22 cellular contexts compared by ENCODE assay signal in the genomic region with DNA sequence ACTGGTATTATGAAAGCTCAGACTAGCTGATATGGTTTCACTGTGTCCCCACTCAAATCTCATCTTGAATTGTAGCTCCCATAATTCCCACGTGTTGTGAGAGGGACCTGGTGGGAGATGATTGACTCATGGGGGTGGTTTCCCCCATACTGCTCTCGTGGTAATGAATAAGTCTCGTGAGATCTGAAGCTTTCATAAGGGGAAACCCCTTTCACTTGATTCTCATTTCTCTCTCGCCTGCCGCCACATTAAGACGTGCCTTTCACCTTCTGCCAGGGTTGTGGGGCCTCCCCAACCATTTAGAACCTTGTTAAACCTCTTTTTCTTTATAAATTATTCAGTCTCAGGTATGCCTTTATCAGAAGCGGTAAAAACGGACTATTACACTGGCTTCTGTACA. TPM values are rescaled to one million over a fixed set of nuclear protein-coding genes. Genes with fewer than 3 reads are reported as not detected.
DNase-seq lines count a peak whose midpoint lies in the region; ATAC-seq, FAIRE-seq and TF ChIP-seq lines count a peak whose summit lies in the region.
"Had no signal": no experiment of that assay in that cellular context is flagged by ENCODE, and none has a peak within 500 bp of the region (broad histone marks: within the 10 kb centered on the region; RNA-seq: fewer than 3 reads in every experiment).

No MANE protein-coding gene starts in this region.

- H3K27me3 Mint-ChIP-seq in activated naive CD4-positive, alpha-beta T cell treated with anti-CD3 and anti-CD28 coated beads for 36 hours (ENCODE audit: low read depth), result peaks cover 17% of the 10 kb centered on the region

- peak overlapping the region; percentile 93; the same call in 1 of the 2 replicates for H2AK5ac ChIP-seq in IMR-90 (ENCODE audit: low read depth, low read length)

- no peak overlapping the region for H2AK9ac ChIP-seq in IMR-90 (replicated peaks; ENCODE audit: low read depth, low read length, poor library complexity)

- POLR2A ChIA-PET in IMR-90 (lab: Charles Lee; ENCODE audit: unreplicated experiment) (no interaction called here), K562 (lab: Yijun Ruan, JAX) (no interaction called here)

- H3K4me2 ChIP-seq in IMR-90 (ENCODE audit: low read depth, low read length) (no peak overlapping the region), K562 (ENCODE audit: insufficient read depth, low read length) (no peak overlapping the region)
- H3K4me2 ChIP-seq: GM23338 had no signal

- no peak for FAIRE-seq in K562 (lab: Jason Lieb, UNC)
- FAIRE-seq: GM12892, GM18507 had no signal

- no peak overlapping the region; the same call in 2 of the 3 replicates for H2BK15ac ChIP-seq in IMR-90 (ENCODE audit: low read depth, low read length)

- peaks cover 40 to 94% of the 10 kb centered on the region in 2 experiments for H3K79me1 ChIP-seq in IMR-90 (ENCODE audit: low read depth in 1 of 2, low read length in 2 of 2)

- ATAC-seq in IMR-90 (ENCODE audit: low read depth), result no peak
- ATAC-seq in K562, result no peak
- ATAC-seq: GM23338, HCT116 had no signal

- no peak overlapping the region for H3K4ac ChIP-seq in IMR-90 (ENCODE audit: low read depth, low read length)

- H3K4me1 ChIP-seq in IMR-90 (ENCODE audit: control insufficient read depth, insufficient read depth, low read length) (peaks cover 56% of the 10 kb centered on the region), K562 (replicated peaks in 1 of 2; ENCODE audit: control insufficient read depth in 2 of 2, insufficient read depth in 2 of 2, low read length in 2 of 2) (no peaks in the 10 kb centered on the region), sigmoid colon (peaks cover 0 to 45% (median 26%) of the 10 kb centered on the region in 4 donors)

- no peak overlapping the region for H2BK20ac ChIP-seq in IMR-90 (ENCODE audit: low read depth, low read length)

- no peaks in the 10 kb centered on the region for H3K9me3 Mint-ChIP-seq in activated naive CD4-positive, alpha-beta T cell treated with anti-CD3 and anti-CD28 coated beads for 36 hours
- H3K9me3 Mint-ChIP-seq: CD8-positive, alpha-beta memory T cell; GM23338 had no signal

- no peak overlapping the region for H4K5ac ChIP-seq in IMR-90 (ENCODE audit: low read depth, low read length)

- H3K79me2 ChIP-seq in K562 (ENCODE audit: control insufficient read depth, insufficient read depth, low read length), result no peaks in the 10 kb centered on the region

- no peak overlapping the region for H3K18ac ChIP-seq in IMR-90 (ENCODE audit: low read depth, low read length)

- TF ChIP-seq CTCF in GM12865 (IDR thresholded peaks at IDR 0.05; ENCODE audit: insufficient read depth, low read depth, low read length, missing control alignments), result no peak
- TF ChIP-seq CTCF in IMR-90 (conservative IDR thresholded peaks at IDR 0.05; ENCODE audit: low read depth, low read length), result no peak
- no peak for TF ChIP-seq CTCF in K562 (IDR thresholded peaks at IDR 0.05 in 2 of 3, conservative IDR thresholded peaks at IDR 0.05 in 1 of 3; ENCODE audit: insufficient read depth in 2 of 3, low read depth in 1 of 3, low read length in 3 of 3)
- TF ChIP-seq CTCF in sigmoid colon (IDR thresholded peaks at IDR 0.05), result no peak

- no peak overlapping the region for H3K4me3 ChIP-seq in GM12865 (ENCODE audit: low read depth, low read length)
- no peak overlapping the region for H3K4me3 ChIP-seq in IMR-90 (ENCODE audit: insufficient read depth, low read depth, low read length)
- H3K4me3 ChIP-seq in K562, result no peak overlapping the region
- H3K4me3 ChIP-seq in sigmoid colon, result no peak overlapping the region
- H3K4me3 ChIP-seq: GM23338 had no signal

- H2BK5ac ChIP-seq in IMR-90 (ENCODE audit: low read depth, low read length, poor library complexity, severe bottlenecking), result no peak overlapping the region

- H2BK120ac ChIP-seq in IMR-90 (ENCODE audit: low read depth, low read length), result no peak overlapping the region; the same call in 1 of the 2 replicates

- BruUV-seq in IMR-90 (replicated peaks; lab: Mats Ljungman, UMichigan) (no TSS peak), K562 (replicated peaks; lab: Mats Ljungman, UMichigan) (no TSS peak)

- peak overlapping the region; percentile 9 for H3K27ac Mint-ChIP-seq in activated naive CD4-positive, alpha-beta T cell treated with anti-CD3 and anti-CD28 coated beads for 36 hours
- H3K27ac Mint-ChIP-seq: CD8-positive, alpha-beta memory T cell; GM23338 had no signal

- H3K9ac ChIP-seq in IMR-90 (ENCODE audit: low read depth, low read length), result no peak overlapping the region
- H3K9ac ChIP-seq in K562 (ENCODE audit: insufficient read depth in 1 of 2, low read depth in 2 of 2, low read length in 2 of 2), result no peak overlapping the region

- no peak overlapping the region for H3K14ac ChIP-seq in IMR-90 (replicated peaks; ENCODE audit: low read depth, low read length)

- DNase-seq in activated naive CD4-positive, alpha-beta T cell treated with anti-CD3 and anti-CD28 coated beads for 36 hours, result peak; percentile 67
- no peak for DNase-seq in activated naive CD4-positive, alpha-beta T cell treated with Interleukin-2 at 50 U/mL for 16 hours
- peak; percentile 5 for DNase-seq in GM12865 (ENCODE audit: low read depth)
- no peak for DNase-seq in IMR-90
- no peak for DNase-seq in K562 (ENCODE audit: extremely low read depth in 1 of 4, low spot score in 3 of 4)
- DNase-seq in NCI-H2171 treated with DMSO at 0.1 percent for 48 hours (lab: John Stamatoyannopoulos, UW), result no peak
- DNase-seq in sigmoid colon, result no peak
- DNase-seq in ureter (ENCODE audit: low spot score), result no peak
- DNase-seq: ACHN; C1 segment of cervical spinal cord; CD8-positive, alpha-beta memory T cell; DMS53; EL; KG1; NCI-H1694 treated with DMSO at 0.1 percent for 48 hours; NCI-H510A treated with DMSO at 0.1 percent for 48 hours; NCI-H774; SHP77 had no signal

- H3K27me3 ChIP-seq in IMR-90 (ENCODE audit: control insufficient read depth, insufficient read depth, low read length) (no peaks in the 10 kb centered on the region), K562 (ENCODE audit: control insufficient read depth in 2 of 2, insufficient read depth in 2 of 2, low read length in 2 of 2) (peaks cover 12 to 68% of the 10 kb centered on the region in 2 experiments; a peak in 4 of 5 replicates), sigmoid colon (no peaks in the 10 kb centered on the region)

- no peak overlapping the region for H2AFZ ChIP-seq in IMR-90 (replicated peaks; ENCODE audit: low read length, poor library complexity)
- H2AFZ ChIP-seq in K562 (ENCODE audit: low read depth, low read length), result no peak overlapping the region
- H2AFZ ChIP-seq: GM23338 had no signal

- dilution Hi-C loops in IMR-90 (cut with HindIII; ENCODE audit: low sequenced_read_pairs, unreplicated experiment), result no loop called here

- H3K9me3 ChIP-seq in IMR-90 (ENCODE audit: control insufficient read depth, insufficient read depth, low read length) (no peaks in the 10 kb centered on the region), K562 (replicated peaks; ENCODE audit: control insufficient read depth, insufficient read depth, low read depth, low read length) (no peaks in the 10 kb centered on the region), sigmoid colon (no peaks in the 10 kb centered on the region)

- no peak for TF ChIP-seq RAD21 in IMR-90 (IDR thresholded peaks at IDR 0.05; ENCODE audit: low read length)
- TF ChIP-seq RAD21 in K562 (CRISPR knock-in tag; conservative IDR thresholded peaks at IDR 0.05 in 1 of 2, IDR thresholded peaks at IDR 0.05 in 1 of 2), result no peak

- TF ChIP-seq EP300 in K562 (IDR thresholded peaks at IDR 0.05; ENCODE audit: low read length) (no peak), sigmoid colon (IDR thresholded peaks at IDR 0.05) (no peak)

- H3K4me3 Mint-ChIP-seq in activated naive CD4-positive, alpha-beta T cell treated with anti-CD3 and anti-CD28 coated beads for 36 hours, result no peak overlapping the region
- H3K4me3 Mint-ChIP-seq: CD8-positive, alpha-beta memory T cell; GM23338 had no signal

- TF ChIP-seq POLR2A in IMR-90 (IDR thresholded peaks at IDR 0.05; ENCODE audit: low read depth, low read length), result no peak
- no peak for TF ChIP-seq POLR2A in K562 (conservative IDR thresholded peaks at IDR 0.05)
- no peak for TF ChIP-seq POLR2A in sigmoid colon (IDR thresholded peaks at IDR 0.05)

- H4K8ac ChIP-seq in IMR-90 (ENCODE audit: low read depth in 2 of 2, low read length in 2 of 2), result peak overlapping the region in 1 of 2 experiments; percentile 22; a peak in 1 of 4 replicates

- no peak overlapping the region for H3K23ac ChIP-seq in IMR-90 (ENCODE audit: low read depth, low read length)

- CTCF ChIA-PET in activated naive CD4-positive, alpha-beta T cell treated with anti-CD3 and anti-CD28 coated beads for 36 hours (lab: Charles Lee), result interaction anchor here (0.9 kb wide), 1 partner anchor 202 kb away, joined by 3 read pairs; no protein-coding TSS in a partner anchor
- CTCF ChIA-PET in IMR-90 (lab: Yijun Ruan, JAX), result no interaction called here
- CTCF ChIA-PET in K562 (lab: Yijun Ruan, JAX; ENCODE audit: low intra/inter-chr PET ratio), result no interaction called here

- H4K20me1 ChIP-seq in IMR-90 (ENCODE audit: insufficient read depth, low read length), result no peaks in the 10 kb centered on the region
- 0 out of 2 replicates have a peak, but pooled peaks cover 3% of the 10 kb centered on the region for H4K20me1 ChIP-seq in K562 (replicated peaks; ENCODE audit: control insufficient read depth, insufficient read depth, low read length)

- peaks cover 55% of the 10 kb centered on the region for H3K9me1 ChIP-seq in IMR-90 (ENCODE audit: insufficient read depth, low read length)
- no peaks in the 10 kb centered on the region for H3K9me1 ChIP-seq in K562 (ENCODE audit: control insufficient read depth, insufficient read depth, low read length)

- in situ Hi-C loops in IMR-90 (cut with MboI; ENCODE audit: low sequenced_read_pairs), result no loop called here
- in situ Hi-C loops in K562 (cut with MboI), result no loop called here

- no peak overlapping the region; the same call in 1 of the 2 replicates for H4K91ac ChIP-seq in IMR-90 (ENCODE audit: insufficient read depth, low read depth, low read length)

- H3K27ac ChIP-seq in IMR-90 (ENCODE audit: insufficient read depth, low read length), result no peak overlapping the region
- no peak overlapping the region for H3K27ac ChIP-seq in K562 (ENCODE audit: extremely low read depth, low read depth, low read length)
- no peak overlapping the region for H3K27ac ChIP-seq in sigmoid colon

- no peaks in the 10 kb centered on the region for H3K36me3 Mint-ChIP-seq in activated naive CD4-positive, alpha-beta T cell treated with anti-CD3 and anti-CD28 coated beads for 36 hours (ENCODE audit: low read depth)

- intact Hi-C loops in activated naive CD4-positive, alpha-beta T cell treated with anti-CD3 and anti-CD28 coated beads for 36 hours (cut with micrococcal nuclease), result no loop called here
- intact Hi-C loops in IMR-90 (cut with micrococcal nuclease) (no loop called here), K562 (cut with micrococcal nuclease) (no loop called here), sigmoid colon (cut with DNase I) (no loop called here)

- peaks cover 11% of the 10 kb centered on the region for H3K4me1 Mint-ChIP-seq in activated naive CD4-positive, alpha-beta T cell treated with anti-CD3 and anti-CD28 coated beads for 36 hours (ENCODE audit: low read depth)
- H3K4me1 Mint-ChIP-seq: CD8-positive, alpha-beta memory T cell had no signal

- 100% methylated on average over 2 of the region's 8 CpGs; no CpG with 5 or more reads in 1 of the 2 experiments for WGBS in IMR-90 (ENCODE audit: extremely low coverage in 2 of 2, insufficient read length in 1 of 2), 2 experiments
- 2% methylated on average over 8 of the region's 8 CpGs for WGBS in K562 (ENCODE audit: insufficient coverage, low coverage, missing lambda C conversion rate)
- WGBS in sigmoid colon, 2 donors, result 68 to 85% methylated on average over 8 of the region's 8 CpGs

- no peak overlapping the region for H3K56ac ChIP-seq in IMR-90 (ENCODE audit: extremely low read depth, insufficient read depth, low read length)

- H3K36me3 ChIP-seq in IMR-90 (ENCODE audit: control insufficient read depth, insufficient read depth, low read length), result no peaks in the 10 kb centered on the region
- H3K36me3 ChIP-seq in K562 (ENCODE audit: control insufficient read depth, insufficient read depth, low read length), result no peaks in the 10 kb centered on the region
- no peaks in the 10 kb centered on the region for H3K36me3 ChIP-seq in sigmoid colon

RNA-seq across cellular contexts. Expression of a gene that starts 40.3 kb away (rescaled TPM):
- total RNA-seq in activated naive CD4-positive, alpha-beta T cell treated with anti-CD3 and anti-CD28 coated beads for 36 hours, result not detected
- 10.8 and 12.2 TPM in 2 replicates for total RNA-seq in IMR-90 (2012; rRNA removed)
- polyA plus RNA-seq in IMR-90 (2012; rRNA removed), result 31.3 and 32.0 TPM in 2 replicates
- polyA plus RNA-seq in IMR-90 (2012; cell fraction: cytosol; rRNA removed), result 19.3 and 25.7 TPM in 2 replicates
- 64.7 and 77.6 TPM in 2 replicates for polyA plus RNA-seq in IMR-90 (2012; cell fraction: nucleus; rRNA removed; ENCODE audit: low replicate concordance)
- not detected in 2 replicates for total RNA-seq in K562 (2011; cell fraction: chromatin; rRNA removed; ENCODE audit: low replicate concordance)
- not detected in 2 replicates for total RNA-seq in K562 (2011; cell fraction: nucleolus; rRNA removed)
- not detected in 2 replicates for total RNA-seq in K562 (2011; cell fraction: nucleoplasm; rRNA removed)
- not detected in 2 replicates for total RNA-seq in K562 (2014; rRNA removed)
- total RNA-seq in K562 (2014; rRNA removed; fragmentation: Illumina TruSeq; extraction: Trizol), result not detected in 2 replicates
- not detected in 2 replicates for total RNA-seq in K562 (2015; rRNA removed; fragmentation: Illumina TruSeq; extraction: Trizol)
- not detected in 2 replicates for total RNA-seq in K562 (2021)
- not detected in 2 replicates for polyA plus RNA-seq in K562 (2011; rRNA removed)
- polyA plus RNA-seq in K562 (2011; cell fraction: cytosol; rRNA removed), result not detected in 2 replicates
- not detected in 2 replicates for polyA plus RNA-seq in K562 (2011; cell fraction: nucleus; rRNA removed)
- polyA plus RNA-seq in K562 (2012), result not detected in 2 replicates
- not detected in 2 replicates for polyA plus RNA-seq in K562 (2014; fragmentation: Illumina TruSeq; extraction: Trizol)
- not detected for polyA plus RNA-seq in K562 (2014; fragmentation: Nextera tagmentation; extraction: Ambion mirVana)
- not detected in 2 replicates for polyA plus RNA-seq in K562 (2014; rRNA removed)
- polyA minus RNA-seq in K562 (2011; rRNA and poly(A)+ RNA removed), result not detected in 2 replicates
- polyA minus RNA-seq in K562 (2011; cell fraction: cytosol; rRNA and poly(A)+ RNA removed), result not detected in 2 replicates
- not detected in 2 replicates for polyA minus RNA-seq in K562 (2011; cell fraction: nucleus; rRNA and poly(A)+ RNA removed)
- total RNA-seq in sigmoid colon, result 1 to 10 TPM; 2.9 to 5.7 (median 5.0) TPM
- 1 to 10 TPM in 2 of 3 donors, under 1 TPM in 1; 0.69 to 1.9 (median 1.8) TPM for polyA plus RNA-seq in sigmoid colon
- total RNA-seq in ureter, result 4.9 TPM
- total RNA-seq: CD8-positive, alpha-beta memory T cell had no signal
- polyA plus RNA-seq: CD8-positive, alpha-beta memory T cell had no signal

Comparison
In these comparisons a context has a peak if more than half of its experiments do, and no peak if none do; other contexts are left out.
1. DNase-seq: peak in activated naive CD4-positive, alpha-beta T cell treated with anti-CD3 and anti-CD28 coated beads for 36 hours (single experiment) and GM12865 (single experiment); none in activated naive CD4-positive, alpha-beta T cell treated with Interleukin-2 at 50 U/mL for 16 hours (single experiment), IMR-90 (single experiment), K562 (0 of 4), NCI-H2171 treated with DMSO at 0.1 percent for 48 hours (single experiment), sigmoid colon (single experiment) and ureter (single experiment).